ENCODE assay signal across 15 cellular contexts in the genomic region with DNA sequence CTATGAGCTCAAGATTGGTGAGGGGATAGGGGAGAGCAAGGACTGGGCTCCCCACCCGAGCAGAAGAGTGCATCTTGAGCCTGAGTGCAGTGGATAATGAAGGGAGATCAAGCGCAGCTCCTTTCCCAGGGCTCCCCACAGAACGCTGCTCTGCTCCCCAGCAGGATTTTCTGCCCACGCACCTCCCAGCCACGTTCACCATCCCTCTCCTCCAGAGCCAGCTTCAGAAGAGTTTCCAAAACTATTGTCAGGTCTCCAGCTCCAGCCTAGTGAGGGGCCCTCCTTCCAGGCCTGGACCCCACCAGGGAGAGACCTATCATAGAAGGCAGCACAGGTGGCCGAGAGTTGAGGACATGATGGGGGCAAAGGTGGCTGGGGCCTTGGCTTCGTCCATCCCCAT. TPM values are rescaled to one million over a fixed set of nuclear protein-coding genes. Genes with fewer than 3 reads are reported as not detected.
DNase-seq lines count a peak whose midpoint lies in the region; ATAC-seq and TF ChIP-seq lines count a peak whose summit lies in the region.
"Had no signal": no experiment of that assay in that cellular context is flagged by ENCODE, and none has a peak within 500 bp of the region (broad histone marks: within the 10 kb centered on the region; RNA-seq: fewer than 3 reads in every experiment).

No MANE protein-coding gene starts in this region.

- intact Hi-C loops in left ventricle myocardium inferior (cut with micrococcal nuclease) (no loop called here), heart right ventricle (cut with DNase I) (loop anchor here in 1 of 10 donors (5.0 kb wide), 1 partner anchor 33 kb away; a partner anchor contains a TSS)

- H3K4me3 Mint-ChIP-seq in nephron: no peak overlapping the region
- H3K4me3 Mint-ChIP-seq: CD14-positive monocyte had no signal

- H3K4me3 ChIP-seq in left ventricle myocardium inferior (no peak overlapping the region), heart right ventricle (no peak overlapping the region), WERI-Rb-1 (ENCODE audit: low read depth, low read length) (no peak overlapping the region)

- H3K27ac ChIP-seq in left ventricle myocardium inferior (replicated peaks) (peak overlapping the region; percentile 44), heart right ventricle (peak overlapping the region in 1 of 10 donors; percentile 53), WERI-Rb-1 (peak overlapping the region; percentile 93)
- H3K27ac ChIP-seq: HL-60 had no signal

- DNase-seq in left ventricle myocardium inferior (no peak), heart right ventricle (no peak), WERI-Rb-1 (no peak), hepatic stellate cell (ENCODE audit: low spot score) (no peak), NCI-H82 treated with DMSO at 0.1 percent for 48 hours (lab: John Stamatoyannopoulos, UW; ENCODE audit: unreplicated experiment) (no peak)
- DNase-seq in stimulated activated CD4-positive, alpha-beta T cell treated with anti-CD3 and anti-CD28 coated beads, Interleukin-1b, Interleukin-23, amount 100 ng/mL, for 48 hours: no peak
- DNase-seq: KBM-7, NCI-H1048, NCI-H2107, NCI-H526 had no signal

- no peaks in the 10 kb centered on the region for H3K27me3 ChIP-seq in left ventricle myocardium inferior (ENCODE audit: low read depth)
- no peaks in the 10 kb centered on the region for H3K27me3 ChIP-seq in heart right ventricle
- H3K27me3 ChIP-seq in WERI-Rb-1 (ENCODE audit: insufficient read depth, low read depth, severe bottlenecking): no peaks in the 10 kb centered on the region

- peaks cover 72% of the 10 kb centered on the region for H3K4me1 ChIP-seq in left ventricle myocardium inferior
- peaks cover 7 to 79% (median 39%) of the 10 kb centered on the region in 9 donors for H3K4me1 ChIP-seq in heart right ventricle

- no peaks in the 10 kb centered on the region for H3K9me3 Mint-ChIP-seq in nephron

- TF ChIP-seq CTCF in left ventricle myocardium inferior (IDR thresholded peaks at IDR 0.05; ENCODE audit: borderline replicate concordance) (no peak), heart right ventricle (IDR thresholded peaks at IDR 0.05) (no peak), WERI-Rb-1 (IDR thresholded peaks at IDR 0.05; ENCODE audit: low read depth, low read length) (no peak), nephron (IDR thresholded peaks at IDR 0.05; ENCODE audit: unreplicated experiment in 3 of 3) (no peak)

- H3K36me3 Mint-ChIP-seq in nephron (ENCODE audit: low read depth): peaks cover 50% of the 10 kb centered on the region

- peaks cover 82% of the 10 kb centered on the region for H3K4me1 Mint-ChIP-seq in nephron

- H3K36me3 ChIP-seq in left ventricle myocardium inferior: no peaks in the 10 kb centered on the region
- H3K36me3 ChIP-seq in heart right ventricle: peaks cover 0 to 18% (median 0%) of the 10 kb centered on the region in 9 donors
- peaks cover 47% of the 10 kb centered on the region for H3K36me3 ChIP-seq in WERI-Rb-1

- ATAC-seq in heart right ventricle: no peak
- no peak for ATAC-seq in HG02610 (IDR thresholded peaks at IDR 0.05; ENCODE audit: unreplicated experiment)

- 91% methylated on average over 7 of the region's 7 CpGs for WGBS in heart right ventricle, 2 donors

- peaks cover 5% of the 10 kb centered on the region for H3K27me3 Mint-ChIP-seq in nephron (ENCODE audit: low read depth)

- H3K9me3 ChIP-seq in left ventricle myocardium inferior (replicated peaks) (no peaks in the 10 kb centered on the region), heart right ventricle (no peaks in the 10 kb centered on the region), WERI-Rb-1 (ENCODE audit: severe bottlenecking) (no peaks in the 10 kb centered on the region)

- H3K27ac Mint-ChIP-seq in nephron: peak overlapping the region; percentile 61 to 66 (median 62)

RNA-seq across cellular contexts. Expression of a gene that starts 34.5 kb away (rescaled TPM):
- total RNA-seq in left ventricle myocardium inferior (15.0 TPM), heart right ventricle (10 to 100 TPM; 12.7 to 18.0 (median 13.7) TPM)
- 10 to 100 TPM in 1 of 2 donors, 1 to 10 TPM in 1; 8.9 to 12.9 TPM for polyA plus RNA-seq in heart right ventricle

RNA-seq across cellular contexts. Expression of a gene that starts 57.6 kb away (rescaled TPM):
- 0.77 TPM for total RNA-seq in left ventricle myocardium inferior
- total RNA-seq in heart right ventricle: 1 to 10 TPM in 6 of 10 donors, under 1 TPM in 4; 0.34 to 2.7 (median 1.2) TPM
- 1 to 10 TPM; 1.2 to 4.4 TPM for polyA plus RNA-seq in heart right ventricle
- total RNA-seq: OCI-LY7 had no signal
- polyA plus RNA-seq: CD14-positive monocyte had no signal
